In genomic region chrX:50787099-50787498, GRCh38 we compare ENCODE assay signal across 27 cellular contexts.
"Had no signal": no experiment of that assay in that cellular context is flagged by ENCODE, and none has a peak within 500 bp of the region (broad histone marks: within the 10 kb centered on the region; RNA-seq: fewer than 3 reads in every experiment).

No MANE protein-coding gene starts in this region.

- FAIRE-seq: urothelium cell line had no signal

- H3K9me3 ChIP-seq: suprapubic skin, testis, thoracic aorta, thyroid gland, transverse colon, upper lobe of right lung, uterus, vagina had no signal

- H3K4me1 ChIP-seq: stomach, suprapubic skin, testis, thyroid gland, tibial artery, tibial nerve, transverse colon, upper lobe of left lung, upper lobe of right lung, uterus, vagina had no signal

- H3K27me3 ChIP-seq: stomach, suprapubic skin, testis, thyroid gland, tibial artery, tibial nerve, transverse colon, upper lobe of left lung, upper lobe of right lung, uterus, vagina had no signal

- H3K4me3 ChIP-seq: stomach, suprapubic skin, testis, thoracic aorta, thyroid gland, tibial artery, tibial nerve, transverse colon, upper lobe of left lung, upper lobe of right lung, uterus, vagina had no signal

- DNase-seq: stimulated activated CD4-positive, alpha-beta T cell treated with anti-CD3 and anti-CD28 coated beads, Interleukin-2, amount 100 ng/mL, for 48 hours; stimulated activated CD4-positive, alpha-beta T cell treated with anti-CD3 and anti-CD28 coated beads, Interleukin-4, amount 100 ng/mL, for 1 hour; stimulated activated CD4-positive, alpha-beta T cell treated with anti-CD3 and anti-CD28 coated beads, Interleukin-4, amount 100 ng/mL, for 24 hours; stimulated activated CD4-positive, alpha-beta T cell treated with anti-CD3 and anti-CD28 coated beads, Interleukin-4, amount 100 ng/mL, for 4 hours; stimulated activated CD8-positive, alpha-beta memory T cell treated with anti-CD3 and anti-CD28 coated beads, Interleukin-4, amount 100 ng/mL, for 48 hours; stimulated activated naive B cell treated with anti-CD40 and anti-IgM and Interleukin-4, amounts not matched to agents 10 μg/mL and 1 μg/mL and 100 μg/mL, for 72 hours; stimulated activated naive CD4-positive, alpha-beta T cell; stimulated activated naive CD4-positive, alpha-beta T cell treated with Interleukin-2 at 50 U/mL for 16 hours; stimulated activated naive CD8-positive, alpha-beta T cell treated with anti-CD3 and anti-CD28 coated beads, Interleukin-15, amount 100 ng/mL, for 72 hours; stimulated activated naive CD8-positive, alpha-beta T cell treated with anti-CD3 and anti-CD28 coated beads, Interleukin-15, Interleukin-2, amounts not matched to agents 100 U/mL and 50 U/mL, for 24 hours; stomach; substantia nigra; testis; thyroid gland; tibial artery; transverse colon; trophoblast cell; upper lobe of left lung; upper lobe of right lung; uterus had no signal

- H3K36me3 ChIP-seq: stomach, suprapubic skin, thoracic aorta, thyroid gland, tibial artery, tibial nerve, transverse colon, upper lobe of left lung, upper lobe of right lung, uterus, vagina had no signal

- ATAC-seq: stimulated activated effector memory CD8-positive, alpha-beta T cell treated with anti-CD3 and anti-CD28 coated beads, Interleukin-12 subunit alpha, Interleukin-12 subunit beta, amount 100 ng/mL, for 72 hours; stimulated activated memory B cell treated with anti-CD40 and anti-IgM and Interleukin-4, amounts not matched to agents 10 μg/mL and 1 μg/mL and 100 μg/mL, for 72 hours; stimulated activated naive B cell treated with anti-CD40 and anti-IgM and Interleukin-4, amounts not matched to agents 10 μg/mL and 1 μg/mL and 100 μg/mL, for 72 hours; stimulated activated naive CD8-positive, alpha-beta T cell treated with anti-CD3 and anti-CD28 coated beads, Interleukin-15, amount 100 ng/mL, for 72 hours; stimulated activated naive CD8-positive, alpha-beta T cell treated with anti-CD3 and anti-CD28 coated beads, Interleukin-15, Interleukin-2, amounts not matched to agents 100 U/mL and 50 U/mL, for 24 hours; upper lobe of right lung had no signal

- H3K27ac ChIP-seq: stomach, suprapubic skin, testis, thoracic aorta, thyroid gland, tibial artery, tibial nerve, transverse colon, upper lobe of left lung, upper lobe of right lung, uterus, vagina had no signal
